8 cellular contexts compared by ENCODE assay signal in genomic region chr11:71792621-71793235, GRCh38. TPM values are rescaled to one million over a fixed set of nuclear protein-coding genes. Genes with fewer than 3 reads are reported as not detected.
DNase-seq lines count a peak whose midpoint lies in the region; ATAC-seq and TF ChIP-seq lines count a peak whose summit lies in the region.
"Not testable (repeated sequence)": the region's sequence is repeated elsewhere in the genome, so short reads cannot be mapped to it uniquely, and the experiment has no call there.

No MANE protein-coding gene starts in this region.

- peak; percentile 63 for TF ChIP-seq CTCF in SK-N-SH (IDR thresholded peaks at IDR 0.05)
- TF ChIP-seq CTCF in right atrium auricular region (IDR thresholded peaks at IDR 0.05): peak; percentile 34 to 64
- TF ChIP-seq CTCF in tibial artery (IDR thresholded peaks at IDR 0.05): peak; percentile 54 to 59

- H3K27ac Mint-ChIP-seq in central memory CD8-positive, alpha-beta T cell (ENCODE audit: low read depth): not testable (repeated sequence)

- not testable (repeated sequence) for H4K20me1 ChIP-seq in SK-N-SH (ENCODE audit: insufficient read depth)

- not testable (repeated sequence) for H3K9me3 Mint-ChIP-seq in central memory CD8-positive, alpha-beta T cell

- not testable (repeated sequence) for H2AFZ ChIP-seq in SK-N-SH (ENCODE audit: low read depth)

- H3K4me3 ChIP-seq in SK-N-SH (ENCODE audit: low read depth in 2 of 2, low read length in 1 of 2); right atrium auricular region; tibial artery: not testable (repeated sequence)

- H3K9me2 ChIP-seq in SK-N-SH: not testable (repeated sequence)

- WGBS in SK-N-SH (ENCODE audit: low lambda C conversion rate): 79% methylated on average over 5 of the region's 6 CpGs

- intact Hi-C loops in posterior cingulate gyrus (cut with DNase I); tibial artery (cut with DNase I; ENCODE audit: low total_unique reads): not testable (repeated sequence)

- not testable (repeated sequence) for H3K36me3 Mint-ChIP-seq in central memory CD8-positive, alpha-beta T cell (ENCODE audit: insufficient read depth)

- H3K27me3 ChIP-seq in SK-N-SH (ENCODE audit: insufficient read depth); right atrium auricular region; tibial artery: not testable (repeated sequence)

- H3K4me1 ChIP-seq in SK-N-SH (ENCODE audit: control insufficient read depth in 1 of 2, insufficient read depth in 2 of 2, low read depth in 1 of 2, low read length in 1 of 2); right atrium auricular region; tibial artery: not testable (repeated sequence)

- H3K4me3 Mint-ChIP-seq in central memory CD8-positive, alpha-beta T cell: not testable (repeated sequence)

- H3K4me2 ChIP-seq in SK-N-SH: not testable (repeated sequence)

- not testable (repeated sequence) for ATAC-seq in central memory CD8-positive, alpha-beta T cell (replicated peaks; ENCODE audit: extremely low read depth, poor library complexity, severe bottlenecking)

- not testable (repeated sequence) for H3K4me1 Mint-ChIP-seq in central memory CD8-positive, alpha-beta T cell

- not testable (repeated sequence) for H3F3A ChIP-seq in SK-N-SH (replicated peaks; ENCODE audit: insufficient read depth)

- H3K36me3 ChIP-seq in SK-N-SH (replicated peaks in 1 of 2; ENCODE audit: control insufficient read depth in 1 of 2, insufficient read depth in 2 of 2, low read length in 1 of 2); right atrium auricular region: not testable (repeated sequence)
- H3K36me3 ChIP-seq in tibial artery: peaks cover 0 to 15% (median 0%) of the 10 kb centered on the region in 3 donors

- not testable (repeated sequence) for H3K79me2 ChIP-seq in SK-N-SH (ENCODE audit: insufficient read depth)

- H3K27me3 Mint-ChIP-seq in central memory CD8-positive, alpha-beta T cell: not testable (repeated sequence)

- H3K9ac ChIP-seq in SK-N-SH: not testable (repeated sequence)

- H3K9me3 ChIP-seq in SK-N-SH, right atrium auricular region, tibial artery: not testable (repeated sequence)

- peak; percentile 48 for TF ChIP-seq RAD21 in SK-N-SH (IDR thresholded peaks at IDR 0.05; ENCODE audit: low read length)

- TF ChIP-seq EP300 in SK-N-SH (IDR thresholded peaks at IDR 0.05; ENCODE audit: borderline replicate concordance in 1 of 2, low read depth in 1 of 2, low read length in 1 of 2): not testable (repeated sequence)

- CTCF ChIA-PET in SK-N-SH (lab: Yijun Ruan, JAX): not testable (repeated sequence)

- POLR2A ChIA-PET in SK-N-SH (lab: Yijun Ruan, JAX): not testable (repeated sequence)

- DNase-seq in DMS79 (lab: John Stamatoyannopoulos, UW) (peak; percentile 28), LHCN-M2 (ENCODE audit: low read depth) (peak; percentile 20), SK-N-SH (peak; percentile 53), posterior cingulate gyrus (peak; percentile 28 to 94 (median 59)), tibial artery (peak in 1 of 2 donors; percentile 36)
- peak; percentile 59 for DNase-seq in activated CD8-positive, alpha-beta memory T cell treated with anti-CD3 and anti-CD28 coated beads, Interleukin-2, amount 50 U/mL, for 48 hours
- peak; percentile 30 to 42 for DNase-seq in central memory CD8-positive, alpha-beta T cell (ENCODE audit: low spot score in 2 of 2)
- not testable (repeated sequence) for DNase-seq in right atrium auricular region (ENCODE audit: low spot score)

- H3K27ac ChIP-seq in SK-N-SH (ENCODE audit: low read depth in 2 of 2, low read length in 1 of 2); right atrium auricular region; tibial artery: not testable (repeated sequence)

TF ChIP-seq in SK-N-SH, 30 proteins besides CTCF, POLR2A, EP300 and RAD21:
- TF ChIP-seq SMC3 (IDR thresholded peaks at IDR 0.05; ENCODE audit: low read depth, low read length): 0 out of 2 replicates have a peak, but pooled peaks have one; percentile 5
TF ChIP-seq in SK-N-SH: peak in this region for 1; not testable (repeated sequence) for 29.

RNA-seq across cellular contexts. Expression of gene DEFB108B, which starts 40.3 kb away (rescaled TPM):
- total RNA-seq in LHCN-M2 (2014; rRNA removed): not detected in 2 replicates
- not detected for polyA plus RNA-seq in LHCN-M2 (2012)
- polyA plus RNA-seq in SK-N-SH (2012; rRNA removed): not detected in 2 replicates
- not detected in 2 replicates for polyA plus RNA-seq in SK-N-SH (2012; cell fraction: cytosol; rRNA removed)
- polyA plus RNA-seq in SK-N-SH (2012; cell fraction: nucleus; rRNA removed): not detected in 2 replicates
- not detected for total RNA-seq in right atrium auricular region
